In genomic region chr1:240309804-240310203, GRCh38 we compare ENCODE assay signal across 1 cellular context.
TF ChIP-seq lines count a peak whose summit lies in the region.

No MANE protein-coding gene starts in this region.

TF ChIP-seq in HepG2, 621 proteins besides CTCF, POLR2A, EP300 and RAD21 (continued from another document):
- TF ChIP-seq KIAA2018 (CRISPR knock-in tag; IDR thresholded peaks at IDR 0.05; ENCODE audit: borderline replicate concordance) (no peak), MYNN (CRISPR knock-in tag; IDR thresholded peaks at IDR 0.05; ENCODE audit: low read depth) (no peak), ZBTB39 (CRISPR knock-in tag; IDR thresholded peaks at IDR 0.05) (no peak), ZNF333 (CRISPR knock-in tag; IDR thresholded peaks at IDR 0.05; ENCODE audit: borderline replicate concordance) (no peak)
TF ChIP-seq in HepG2: peak in this region for 0.
